ENCODE assay signal across 12 cellular contexts in genomic region chr1:55288245-55288644, GRCh38.
DNase-seq lines count a peak whose midpoint lies in the region; ATAC-seq and TF ChIP-seq lines count a peak whose summit lies in the region.
"Had no signal": no experiment of that assay in that cellular context is flagged by ENCODE, and none has a peak within 500 bp of the region (broad histone marks: within the 10 kb centered on the region; RNA-seq: fewer than 3 reads in every experiment).

No MANE protein-coding gene starts in this region.

- intact Hi-C loops in heart left ventricle (cut with DNase I) (loop anchor here (5.0 to 10.0 kb wide), 10 partner anchors 44 to 1537 kb away; partner anchors contain the start of gene FYB2 (in 1 of the 10)), Right ventricle myocardium inferior (cut with DNase I) (loop anchor here (10.0 kb wide), 1 partner anchor 1527 kb away; the partner anchor contains the start of gene FYB2), vagina (cut with DNase I) (no loop called here)

- H3K9me3 ChIP-seq in heart left ventricle (no peaks in the 10 kb centered on the region), vagina (no peaks in the 10 kb centered on the region)
- H3K9me3 ChIP-seq: suprapubic skin had no signal

- peak in 3 of 5 donors; percentile 25 to 50 (median 33) for DNase-seq in heart left ventricle
- DNase-seq in Right ventricle myocardium inferior (ENCODE audit: missing footprints): no peak
- peak; percentile 8 for DNase-seq in NCI-H1092 (lab: John Stamatoyannopoulos, UW)
- peak in 1 of 2 donors; percentile 82 for DNase-seq in vagina (ENCODE audit: extremely low spot score in 2 of 2)
- no peak for DNase-seq in islet precursor cell
- DNase-seq in LoVo (ENCODE audit: low spot score): no peak
- DNase-seq in foreskin melanocyte: no peak
- DNase-seq: activated naive CD4-positive, alpha-beta T cell treated with anti-CD3 and anti-CD28 coated beads, Interleukin-2, amount 10 ng/mL, durations not matched to agents 7 days and 5 days; CD4-positive, CD25-positive, alpha-beta regulatory T cell had no signal

- no peak overlapping the region for H3K27ac ChIP-seq in heart left ventricle
- H3K27ac ChIP-seq in vagina: peak overlapping the region; percentile 33
- H3K27ac ChIP-seq: suprapubic skin had no signal

- 69 to 86% (median 76%) methylated on average over 11 to 13 of the region's 13 CpGs for WGBS in heart left ventricle, 4 donors

- H3K27me3 ChIP-seq in heart left ventricle (no peaks in the 10 kb centered on the region), vagina (no peaks in the 10 kb centered on the region)
- H3K27me3 ChIP-seq: suprapubic skin had no signal

- H3K4me3 ChIP-seq in heart left ventricle: peak overlapping the region in 1 of 12 donors; percentile 28
- H3K4me3 ChIP-seq in vagina: no peak overlapping the region
- H3K4me3 ChIP-seq: suprapubic skin had no signal

- H3K36me3 ChIP-seq in heart left ventricle (no peaks in the 10 kb centered on the region), vagina (no peaks in the 10 kb centered on the region)
- H3K36me3 ChIP-seq: suprapubic skin had no signal

- no peaks in the 10 kb centered on the region for H3K4me1 ChIP-seq in heart left ventricle
- H3K4me1 ChIP-seq in vagina: peaks cover 11% of the 10 kb centered on the region

- TF ChIP-seq CTCF in heart left ventricle (IDR thresholded peaks at IDR 0.05) (no peak), vagina (IDR thresholded peaks at IDR 0.05) (no peak)

- no peak for TF ChIP-seq POLR2A in heart left ventricle (IDR thresholded peaks at IDR 0.05)
- no peak for TF ChIP-seq POLR2A in vagina (IDR thresholded peaks at IDR 0.05)

- ATAC-seq in heart left ventricle (peak in 2 of 4 donors; percentile 34 to 71), Right ventricle myocardium inferior (no peak), HG02642 (IDR thresholded peaks at IDR 0.05; ENCODE audit: poor library complexity, unreplicated experiment) (peak; percentile 85)
- ATAC-seq: HepG2 had no signal

Comparison
In these comparisons a context has a peak if more than half of its experiments do, and no peak if none do; other contexts are left out.
1. DNase-seq: peak in heart left ventricle (3 of 5) and NCI-H1092 (single experiment); none in Right ventricle myocardium inferior (single experiment), islet precursor cell (single experiment), LoVo (single experiment) and foreskin melanocyte (single experiment).